Comparison of ENCODE assay signal across 1 cellular context in the genomic region with DNA sequence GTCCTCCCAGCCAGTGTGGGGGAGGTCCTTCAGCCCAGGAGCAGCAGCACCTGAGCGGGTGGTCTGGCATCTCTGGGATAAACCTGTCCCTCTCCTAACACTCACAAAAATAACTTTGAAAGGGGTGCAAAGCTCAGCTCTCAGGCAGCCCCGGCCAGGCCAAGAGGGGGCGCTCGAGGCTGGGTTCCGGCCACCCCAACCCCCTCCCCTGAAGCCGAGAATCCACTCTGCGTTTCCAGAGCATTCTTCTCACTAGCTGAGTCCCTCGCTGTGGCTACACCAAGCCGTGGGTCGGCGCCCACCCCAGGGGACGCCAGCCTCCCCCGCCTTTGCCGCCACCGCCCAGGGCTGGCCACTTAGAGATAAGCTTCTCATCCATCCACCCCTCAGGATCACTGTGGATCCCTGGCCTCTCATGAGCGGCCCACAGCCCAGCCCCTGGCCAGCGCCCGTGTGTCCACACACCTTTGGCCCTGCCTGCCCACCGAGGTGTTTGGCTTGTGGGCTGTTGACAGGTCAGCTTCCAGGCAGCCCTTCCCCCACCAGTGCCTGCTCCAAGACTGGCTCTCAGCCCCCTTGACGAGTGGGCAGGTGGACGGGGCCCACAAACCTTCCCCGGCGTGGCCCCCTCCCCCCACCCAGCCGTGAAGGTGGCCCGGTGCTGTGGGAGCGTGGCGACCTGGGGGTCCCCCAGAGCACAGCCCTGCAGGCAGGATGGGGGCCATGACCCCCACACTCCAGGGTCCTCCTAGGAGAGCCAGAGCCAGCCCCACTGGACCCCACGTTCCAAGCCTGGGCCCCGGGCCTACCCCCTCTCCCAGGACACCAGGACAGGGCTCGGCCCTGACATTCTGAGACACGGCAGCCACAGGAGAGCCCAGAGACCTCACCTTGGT.
TF ChIP-seq lines count a peak whose summit lies in the region.

No MANE protein-coding gene starts in this region.

TF ChIP-seq in H1, 55 proteins besides CTCF, POLR2A, EP300 and RAD21 (continued from another document):
- TF ChIP-seq NANOG (IDR thresholded peaks at IDR 0.05; ENCODE audit: insufficient read depth, low read depth, low read length, poor library complexity, severe bottlenecking) (no peak), BRCA1 (IDR thresholded peaks at IDR 0.05; ENCODE audit: low read depth, low read length) (no peak), NRF1 (IDR thresholded peaks at IDR 0.05; ENCODE audit: low read depth, low read length) (no peak)
